Comparison of ENCODE assay signal across 15 cellular contexts in genomic region chr12:76345569-76345968, GRCh38.
"Had no signal": no experiment of that assay in that cellular context is flagged by ENCODE, and none has a peak within 500 bp of the region (broad histone marks: within the 10 kb centered on the region; RNA-seq: fewer than 3 reads in every experiment).

No MANE protein-coding gene starts in this region.

- H3K36me3 Mint-ChIP-seq: WTC11 had no signal

- H3K36me3 ChIP-seq: adrenal gland, brain microvascular endothelial cell, tibial artery had no signal

- H3K9me3 ChIP-seq: adrenal gland, tibial artery had no signal

- H3K9me3 Mint-ChIP-seq: activated CD4-positive, alpha-beta T cell treated with anti-CD3 and anti-CD28 coated beads, Interleukin-2, amount 10 ng/mL, durations not matched to agents 24 days and 14 days; naive thymus-derived CD8-positive, alpha-beta T cell; T-helper 1 cell treated with Interleukin-12 subunit alpha and Interleukin-12 subunit beta and Interleukin-4 antibody, amounts not matched to agents 30 μg/mL and 1 μg/mL, for 36 hours; WTC11 had no signal

- ATAC-seq: esophagus mucosa; naive thymus-derived CD8-positive, alpha-beta T cell; WTC11 had no signal

- H3K4me3 ChIP-seq: adrenal gland, SK-N-MC, tibial artery had no signal

- FAIRE-seq: keratinocyte, small intestine had no signal

- DNase-seq: activated CD4-positive, alpha-beta T cell treated with anti-CD3 and anti-CD28 coated beads, Interleukin-2, amount 10 ng/mL, durations not matched to agents 24 days and 14 days; activated CD8-positive, alpha-beta memory T cell treated with anti-CD3 and anti-CD28 coated beads for 24 hours; activated naive CD4-positive, alpha-beta T cell treated with Interleukin-2 at 50 U/mL for 16 hours; adrenal gland; brain microvascular endothelial cell; foreskin melanocyte; naive thymus-derived CD8-positive, alpha-beta T cell; posterior cingulate gyrus; small intestine; tibial artery had no signal

- H3K27ac ChIP-seq: brain microvascular endothelial cell, SK-N-MC, tibial artery had no signal

- H3K27ac Mint-ChIP-seq: activated CD4-positive, alpha-beta T cell treated with anti-CD3 and anti-CD28 coated beads, Interleukin-2, amount 10 ng/mL, durations not matched to agents 24 days and 14 days; naive thymus-derived CD8-positive, alpha-beta T cell; T-helper 1 cell treated with Interleukin-12 subunit alpha and Interleukin-12 subunit beta and Interleukin-4 antibody, amounts not matched to agents 30 μg/mL and 1 μg/mL, for 36 hours; WTC11 had no signal

- H3K27me3 ChIP-seq: adrenal gland, brain microvascular endothelial cell, tibial artery had no signal

- H3K27me3 Mint-ChIP-seq: naive thymus-derived CD8-positive, alpha-beta T cell had no signal

- H3K4me3 Mint-ChIP-seq: activated CD4-positive, alpha-beta T cell treated with anti-CD3 and anti-CD28 coated beads, Interleukin-2, amount 10 ng/mL, durations not matched to agents 24 days and 14 days; T-helper 1 cell treated with Interleukin-12 subunit alpha and Interleukin-12 subunit beta and Interleukin-4 antibody, amounts not matched to agents 30 μg/mL and 1 μg/mL, for 36 hours; WTC11 had no signal
